ENCODE assay signal across 8 cellular contexts in the genomic region with DNA sequence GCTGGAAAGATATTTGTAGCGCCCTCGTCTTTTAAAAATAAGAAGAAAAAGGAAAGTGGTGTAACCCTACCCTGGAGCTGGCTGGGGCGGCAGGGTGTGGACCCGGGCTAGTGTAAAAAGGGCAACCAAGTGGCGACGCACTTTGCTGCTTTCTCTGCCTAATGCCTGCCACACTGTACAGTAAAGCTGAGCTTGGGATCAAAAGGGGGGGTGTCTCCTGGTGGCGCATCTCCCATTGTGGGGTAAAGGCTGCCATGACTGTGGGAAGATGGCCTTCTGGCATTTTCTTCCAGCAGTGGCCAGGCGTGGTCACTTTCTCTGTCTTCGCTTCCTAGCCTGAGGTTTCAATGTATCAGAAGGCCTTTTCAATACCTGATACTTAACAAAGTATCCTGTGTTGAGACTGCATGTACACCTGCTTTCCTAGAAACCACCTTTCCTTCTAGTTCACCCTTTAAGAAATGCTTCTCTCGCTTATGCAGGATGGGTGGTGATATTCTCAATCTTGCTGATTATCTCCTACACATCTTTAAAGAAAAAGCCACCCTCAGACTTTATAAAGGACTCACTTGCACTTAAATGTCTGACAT. TPM values are rescaled to one million over a fixed set of nuclear protein-coding genes. Genes with fewer than 3 reads are reported as not detected.
DNase-seq lines count a peak whose midpoint lies in the region; ATAC-seq and TF ChIP-seq lines count a peak whose summit lies in the region.

No MANE protein-coding gene starts in this region.

- DNase-seq in SIG-M5 treated with dmso at 0.1 percent for 504 hours (lab: John Stamatoyannopoulos, UW; ENCODE audit: unreplicated experiment): peak; percentile 31
- no peak for DNase-seq in SIG-M5 (lab: John Stamatoyannopoulos, UW)
- DNase-seq in SK-N-DZ (ENCODE audit: low spot score): peak; percentile 2
- peak; percentile 68 for DNase-seq in endodermal cell
- DNase-seq in midbrain (lab: John Stamatoyannopoulos, UW): peak; percentile 73
- DNase-seq in upper lobe of right lung: peak; percentile 66
- no peak for DNase-seq in OCI-M2 (lab: John Stamatoyannopoulos, UW; ENCODE audit: unreplicated experiment)
- DNase-seq in amniotic stem cell (lab: John Stamatoyannopoulos, UW): no peak

- H3K4me3 ChIP-seq in endodermal cell (ENCODE audit: low read length): peak overlapping the region; percentile 93
- peak overlapping the region; percentile 74 for H3K4me3 ChIP-seq in upper lobe of right lung

- no peaks in the 10 kb centered on the region for H3K9me3 Mint-ChIP-seq in endodermal cell

- peaks cover 34% of the 10 kb centered on the region for H3K4me1 Mint-ChIP-seq in endodermal cell

- H3K9ac ChIP-seq in endodermal cell (ENCODE audit: extremely low read depth, low read length, poor library complexity, severe bottlenecking): peak overlapping the region; percentile 67

- 27 to 30% methylated on average over 7 to 10 of the region's 10 CpGs for WGBS in endodermal cell (ENCODE audit: insufficient coverage in 1 of 2, insufficient read length in 1 of 2), 2 experiments

- H3K4me3 Mint-ChIP-seq in endodermal cell: peak overlapping the region; percentile 89

- H3K9me3 ChIP-seq in endodermal cell (ENCODE audit: control insufficient read depth, low read length) (no peaks in the 10 kb centered on the region), upper lobe of right lung (no peaks in the 10 kb centered on the region)

- H3K27me3 Mint-ChIP-seq in endodermal cell (ENCODE audit: insufficient read depth): no peaks in the 10 kb centered on the region

- H3K27ac ChIP-seq in endodermal cell (ENCODE audit: low read depth, low read length) (no peak overlapping the region), upper lobe of right lung (peak overlapping the region; percentile 92)

- H3K4me1 ChIP-seq in endodermal cell (ENCODE audit: control insufficient read depth, insufficient read depth, low read length) (peaks cover 4% of the 10 kb centered on the region), upper lobe of right lung (peaks cover 66% of the 10 kb centered on the region)

- TF ChIP-seq CTCF in endodermal cell (conservative IDR thresholded peaks at IDR 0.05): no peak
- no peak for TF ChIP-seq CTCF in upper lobe of right lung (IDR thresholded peaks at IDR 0.05)

- H3K36me3 ChIP-seq in endodermal cell (ENCODE audit: control insufficient read depth, insufficient read depth, low read length) (no peaks in the 10 kb centered on the region), upper lobe of right lung (no peaks in the 10 kb centered on the region)

- no peaks in the 10 kb centered on the region for H3K36me3 Mint-ChIP-seq in endodermal cell (ENCODE audit: low read depth)

- H3K27me3 ChIP-seq in endodermal cell (ENCODE audit: control insufficient read depth, insufficient read depth, low read length, poor library complexity, severe bottlenecking) (no peaks in the 10 kb centered on the region), upper lobe of right lung (no peaks in the 10 kb centered on the region)

- intact Hi-C loops in upper lobe of right lung (cut with DNase I): no loop called here

- H3K27ac Mint-ChIP-seq in endodermal cell: peak overlapping the region; percentile 70

- ATAC-seq in upper lobe of right lung: peak; percentile 16

RNA-seq across cellular contexts. Expression of a gene that starts 0.9 kb away (rescaled TPM):
- polyA plus RNA-seq in SK-N-DZ (2014; cell fraction: cytosol; rRNA removed): 17.7 and 18.9 TPM in 2 replicates
- polyA plus RNA-seq in SK-N-DZ (2014; cell fraction: nucleus; rRNA removed): 12.4 and 17.5 TPM in 2 replicates
- total RNA-seq in endodermal cell: 10 to 100 TPM; 20.6 to 28.7 TPM
- 90.1 TPM for polyA plus RNA-seq in endodermal cell (2013, experiment 1 of 2)
- 87.1 TPM for polyA plus RNA-seq in endodermal cell (2013, experiment 2 of 2)
- total RNA-seq in upper lobe of right lung: 132 TPM

RNA-seq across cellular contexts. Expression of a gene that starts 5.5 kb away (rescaled TPM):
- polyA plus RNA-seq in SK-N-DZ (2014; cell fraction: cytosol; rRNA removed): 56.6 and 59.8 TPM in 2 replicates
- 125 and 150 TPM in 2 replicates for polyA plus RNA-seq in SK-N-DZ (2014; cell fraction: nucleus; rRNA removed)
- total RNA-seq in endodermal cell: 10 to 100 TPM; 74.6 to 76.6 TPM
- 68.2 TPM for polyA plus RNA-seq in endodermal cell (2013, experiment 1 of 2)
- 70.3 TPM for polyA plus RNA-seq in endodermal cell (2013, experiment 2 of 2)
- 55.3 TPM for total RNA-seq in upper lobe of right lung

RNA-seq across cellular contexts. Expression of a gene that starts 33.5 kb away (rescaled TPM):
- 5.4 and 5.9 TPM in 2 replicates for polyA plus RNA-seq in SK-N-DZ (2014; cell fraction: cytosol; rRNA removed)
- polyA plus RNA-seq in SK-N-DZ (2014; cell fraction: nucleus; rRNA removed): 6.0 and 6.9 TPM in 2 replicates
- 10 to 100 TPM; 25.6 to 31.3 TPM for total RNA-seq in endodermal cell
- 23.4 TPM for polyA plus RNA-seq in endodermal cell (2013, experiment 1 of 2)
- 22.3 TPM for polyA plus RNA-seq in endodermal cell (2013, experiment 2 of 2)
- 38.0 TPM for total RNA-seq in upper lobe of right lung

RNA-seq across cellular contexts. Expression of a gene that starts 36.8 kb away (rescaled TPM):
- not detected in 2 replicates for polyA plus RNA-seq in SK-N-DZ (2014; cell fraction: cytosol; rRNA removed)
- 0.06 TPM in 1 of 2 replicates, not detected in the other for polyA plus RNA-seq in SK-N-DZ (2014; cell fraction: nucleus; rRNA removed)
- total RNA-seq in endodermal cell: not detected
- not detected for polyA plus RNA-seq in endodermal cell (2013, experiment 1 of 2)
- polyA plus RNA-seq in endodermal cell (2013, experiment 2 of 2): not detected
- total RNA-seq in upper lobe of right lung: 0.12 TPM

Comparison
In these comparisons a context has a peak if more than half of its experiments do, and no peak if none do; other contexts are left out.
1. DNase-seq: peak in SIG-M5 treated with dmso at 0.1 percent for 504 hours (single experiment), SK-N-DZ (single experiment), endodermal cell (single experiment), midbrain (single experiment) and upper lobe of right lung (single experiment); none in SIG-M5 (single experiment), OCI-M2 (single experiment) and amniotic stem cell (single experiment).